In genomic region chr10:2543974-2544373, GRCh38 we compare ENCODE assay signal across 28 cellular contexts.
"Had no signal": no experiment of that assay in that cellular context is flagged by ENCODE, and none has a peak within 500 bp of the region (broad histone marks: within the 10 kb centered on the region; RNA-seq: fewer than 3 reads in every experiment).

No MANE protein-coding gene starts in this region.

- FAIRE-seq: pancreas, small intestine, urothelium cell line had no signal

- H2AFZ ChIP-seq: neural progenitor cell had no signal

- H3K9me3 ChIP-seq: neutrophil, pancreas, prostate gland, right lobe of liver, sigmoid colon, stomach, thoracic aorta, thyroid gland, tibial nerve, upper lobe of left lung, vagina had no signal

- H3K4me3 ChIP-seq: neural progenitor cell, pancreas, prostate gland, right lobe of liver, sigmoid colon, stomach, thoracic aorta, thyroid gland, tibial nerve, upper lobe of left lung, vagina had no signal

- H3K4me1 Mint-ChIP-seq: natural killer cell; nephron; stimulated activated effector memory CD8-positive, alpha-beta T cell treated with anti-CD3 and anti-CD28 coated beads, Interleukin-12 subunit alpha, Interleukin-12 subunit beta, amount 100 ng/mL, for 72 hours; stimulated activated naive B cell treated with anti-CD40 and anti-IgM and Interleukin-4, amounts not matched to agents 10 μg/mL and 1 μg/mL and 100 μg/mL, for 72 hours had no signal

- H3K9me3 Mint-ChIP-seq: natural killer cell; nephron; neural progenitor cell; stimulated activated effector memory CD8-positive, alpha-beta T cell treated with anti-CD3 and anti-CD28 coated beads, Interleukin-12 subunit alpha, Interleukin-12 subunit beta, amount 100 ng/mL, for 72 hours; stimulated activated naive CD8-positive, alpha-beta T cell treated with anti-CD3 and anti-CD28 coated beads, Interleukin-15, Interleukin-2, amounts not matched to agents 100 ng/mL and 50 ng/mL, for 24 hours had no signal

- DNase-seq: naive thymus-derived CD4-positive, alpha-beta T cell; natural killer cell; occipital lobe; pancreas; retina; right cardiac atrium; right lobe of liver; sigmoid colon; small intestine; stimulated activated CD4-positive, alpha-beta T cell treated with anti-CD3 and anti-CD28 coated beads, Interleukin-2, amount 100 ng/mL, for 24 hours; stimulated activated CD4-positive, alpha-beta T cell treated with anti-CD3 and anti-CD28 coated beads, Interleukin-2, amount 100 ng/mL, for 48 hours; stimulated activated CD4-positive, alpha-beta T cell treated with anti-CD3 and anti-CD28 coated beads, Interleukin-4, amount 100 ng/mL, for 24 hours; stimulated activated naive B cell treated with anti-CD40 and anti-IgM and Interleukin-4, amounts not matched to agents 10 μg/mL and 1 μg/mL and 100 μg/mL, for 72 hours; stimulated activated naive CD4-positive, alpha-beta T cell treated with Interleukin-2 at 50 U/mL for 16 hours; stomach; thyroid gland; trophoblast cell; upper lobe of left lung had no signal

- ATAC-seq: naive thymus-derived CD4-positive, alpha-beta T cell; natural killer cell; pancreas; right cardiac atrium; right lobe of liver; stimulated activated naive B cell treated with anti-CD40 and anti-IgM and Interleukin-4, amounts not matched to agents 10 μg/mL and 1 μg/mL and 100 μg/mL, for 72 hours had no signal

- H3K36me3 Mint-ChIP-seq: naive thymus-derived CD4-positive, alpha-beta T cell; natural killer cell; stimulated activated effector memory CD8-positive, alpha-beta T cell treated with anti-CD3 and anti-CD28 coated beads, Interleukin-12 subunit alpha, Interleukin-12 subunit beta, amount 100 ng/mL, for 72 hours; stimulated activated naive B cell treated with anti-CD40 and anti-IgM and Interleukin-4, amounts not matched to agents 10 μg/mL and 1 μg/mL and 100 μg/mL, for 72 hours had no signal

- H3K27ac Mint-ChIP-seq: natural killer cell; nephron; neural progenitor cell; stimulated activated effector memory CD8-positive, alpha-beta T cell treated with anti-CD3 and anti-CD28 coated beads, Interleukin-12 subunit alpha, Interleukin-12 subunit beta, amount 100 ng/mL, for 72 hours; stimulated activated naive B cell treated with anti-CD40 and anti-IgM and Interleukin-4, amounts not matched to agents 10 μg/mL and 1 μg/mL and 100 μg/mL, for 72 hours; stimulated activated naive CD8-positive, alpha-beta T cell treated with anti-CD3 and anti-CD28 coated beads, Interleukin-15, Interleukin-2, amounts not matched to agents 100 ng/mL and 50 ng/mL, for 24 hours had no signal

- H3K4me2 ChIP-seq: neural progenitor cell had no signal

- H3K9ac ChIP-seq: neural progenitor cell had no signal

- H3K4me3 Mint-ChIP-seq: natural killer cell; nephron; neural progenitor cell; stimulated activated effector memory CD8-positive, alpha-beta T cell treated with anti-CD3 and anti-CD28 coated beads, Interleukin-12 subunit alpha, Interleukin-12 subunit beta, amount 100 ng/mL, for 72 hours; stimulated activated naive B cell treated with anti-CD40 and anti-IgM and Interleukin-4, amounts not matched to agents 10 μg/mL and 1 μg/mL and 100 μg/mL, for 72 hours; stimulated activated naive CD8-positive, alpha-beta T cell treated with anti-CD3 and anti-CD28 coated beads, Interleukin-15, Interleukin-2, amounts not matched to agents 100 ng/mL and 50 ng/mL, for 24 hours had no signal

- H3K27me3 ChIP-seq: neural progenitor cell, neutrophil, right lobe of liver, sigmoid colon, stomach, thyroid gland, tibial nerve, upper lobe of left lung, vagina had no signal

- H3K27ac ChIP-seq: neural progenitor cell, neutrophil, pancreas, prostate gland, right lobe of liver, sigmoid colon, stomach, thoracic aorta, thyroid gland, tibial nerve, upper lobe of left lung, vagina had no signal

- H3K4me1 ChIP-seq: pancreas, prostate gland, right lobe of liver, sigmoid colon, stomach, thyroid gland, tibial nerve, upper lobe of left lung, vagina had no signal

- H3K36me3 ChIP-seq: neural progenitor cell, neutrophil, pancreas, prostate gland, right lobe of liver, sigmoid colon, stomach, thoracic aorta, thyroid gland, tibial nerve, upper lobe of left lung, vagina had no signal
